8 cellular contexts compared by ENCODE assay signal in the genomic region with DNA sequence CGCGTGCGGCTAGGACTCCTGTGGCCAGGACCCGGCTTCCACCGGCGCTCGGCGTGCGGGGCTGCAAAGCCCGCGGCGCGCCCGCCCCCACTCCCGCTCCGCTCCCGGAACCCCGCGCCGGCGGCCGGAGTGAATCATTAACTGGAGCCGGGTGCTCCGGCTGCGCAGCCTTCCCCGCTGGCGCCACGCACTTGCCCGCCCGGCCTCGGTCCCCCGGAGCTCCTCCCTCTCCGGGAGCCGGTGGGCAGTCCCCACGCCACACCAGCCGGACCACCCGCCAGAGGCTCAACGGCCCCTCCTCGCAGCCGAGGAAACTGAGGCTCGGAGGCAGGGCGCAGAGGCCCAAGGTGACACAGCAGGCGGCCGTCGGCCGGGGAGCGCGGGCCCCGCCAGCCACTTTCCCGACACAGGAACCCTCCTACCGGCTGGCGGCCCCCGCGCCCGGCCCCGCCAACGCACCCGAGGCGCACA. TPM values are rescaled to one million over a fixed set of nuclear protein-coding genes. Genes with fewer than 3 reads are reported as not detected.
DNase-seq lines count a peak whose midpoint lies in the region; FAIRE-seq and TF ChIP-seq lines count a peak whose summit lies in the region.

No MANE protein-coding gene starts in this region.

- no peaks in the 10 kb centered on the region for H3K36me3 ChIP-seq in ovary

- TF ChIP-seq EP300 in ovary (IDR thresholded peaks at IDR 0.05), result no peak

- no peak for FAIRE-seq in RCC 7860 (lab: Jason Lieb, UNC)

- TF ChIP-seq CTCF in HFF-Myc (IDR thresholded peaks at IDR 0.05; ENCODE audit: low read depth, low read length, missing control alignments), result no peak
- no peak for TF ChIP-seq CTCF in fibroblast of pulmonary artery (IDR thresholded peaks at IDR 0.05; ENCODE audit: low read length, missing control alignments)
- TF ChIP-seq CTCF in ovary (IDR thresholded peaks at IDR 0.05), result no peak

- no peaks in the 10 kb centered on the region for H3K27me3 ChIP-seq in ovary

- TF ChIP-seq POLR2A in ovary (IDR thresholded peaks at IDR 0.05), result no peak

- H3K4me3 ChIP-seq in HFF-Myc (replicated peaks; ENCODE audit: low read depth, low read length), result peak overlapping the region; percentile 82
- H3K4me3 ChIP-seq in fibroblast of pulmonary artery (replicated peaks; ENCODE audit: low read depth, low read length), result peak overlapping the region; percentile 71
- H3K4me3 ChIP-seq in ovary, result peak overlapping the region; percentile 68

- 0 to 1% (median 0%) methylated on average over 7 to 59 of the region's 59 CpGs for WGBS in ovary, 3 donors

- H3K9me3 ChIP-seq in ovary, result no peaks in the 10 kb centered on the region

- peaks cover 41% of the 10 kb centered on the region for H3K4me1 ChIP-seq in ovary (ENCODE audit: insufficient read depth)

- DNase-seq in NCI-H2227 (lab: John Stamatoyannopoulos, UW; ENCODE audit: unreplicated experiment) (peak; percentile 22), NCI-H2227 treated with DMSO at 0.1 percent for 48 hours (lab: John Stamatoyannopoulos, UW) (no peak), HFF-Myc (ENCODE audit: extremely low read depth, low read depth) (no peak), RCC 7860 (ENCODE audit: low spot score) (peak; percentile 37), fibroblast of pulmonary artery (ENCODE audit: low read depth) (no peak), ovary (peak in 4 of 5 donors; percentile 30 to 62 (median 57)), GDM1 (lab: John Stamatoyannopoulos, UW) (no peak), COLO829 (ENCODE audit: low spot score) (no peak)

- H3K27ac ChIP-seq in ovary, result peak overlapping the region; percentile 34 to 53

- intact Hi-C loops in ovary (cut with DNase I), result no loop called here

RNA-seq across cellular contexts. Expression of a gene that starts 0.6 kb away (rescaled TPM):
- 10 to 100 TPM; 22.2 to 90.2 (median 47.4) TPM for total RNA-seq in ovary
- 10 to 100 TPM in 1 of 2 donors, 1 to 10 TPM in 1; 2.4 to 30.3 TPM for polyA plus RNA-seq in ovary

RNA-seq across cellular contexts. Expression of a gene that starts 32.1 kb away (rescaled TPM):
- total RNA-seq in ovary, result 10 to 100 TPM in 2 of 7 donors, 1 to 10 TPM in 1, under 1 TPM in 2, not detected in 2; 0.67 to 14.7 (median 3.1) TPM
- not detected for polyA plus RNA-seq in ovary

RNA-seq across cellular contexts. Expression of a gene that starts 43.9 kb away (rescaled TPM):
- 10 to 100 TPM in 2 of 7 donors, 1 to 10 TPM in 1, under 1 TPM in 1, not detected in 3; 0.62 to 28.7 (median 11.6) TPM for total RNA-seq in ovary
- polyA plus RNA-seq in ovary, result 1 to 10 TPM in 1 of 2 donors, not detected in 1; 1.1 TPM

Comparison
In these comparisons a context has a peak if more than half of its experiments do, and no peak if none do; other contexts are left out.
1. DNase-seq: peak in NCI-H2227 (single experiment), RCC 7860 (single experiment) and ovary (4 of 5); none in NCI-H2227 treated with DMSO at 0.1 percent for 48 hours (single experiment), HFF-Myc (single experiment), fibroblast of pulmonary artery (single experiment), GDM1 (single experiment) and COLO829 (single experiment).
2. Peak in every context shown above with its lines, with median percentiles within 50 percentile points of each other: H3K4me3 ChIP-seq.